ENCODE assay signal across 15 cellular contexts in genomic region chr3:127014536-127015281, GRCh38. TPM values are rescaled to one million over a fixed set of nuclear protein-coding genes. Genes with fewer than 3 reads are reported as not detected.
A peak's percentile ranks its signal among the peaks of the same experiment; 100 is the strongest.
DNase-seq lines count a peak whose midpoint lies in the region; ATAC-seq and TF ChIP-seq lines count a peak whose summit lies in the region.
"Had no signal": no experiment of that assay in that cellular context is flagged by ENCODE, and none has a peak within 500 bp of the region (broad histone marks: within the 10 kb centered on the region; RNA-seq: fewer than 3 reads in every experiment).

No MANE protein-coding gene starts in this region.

- in situ Hi-C loops in GM13976 (cut with MboI; ENCODE audit: low sequenced_read_pairs, unreplicated experiment) = no loop called here

- peaks cover 2% of the 10 kb centered on the region for H3K4me1 Mint-ChIP-seq in activated T-helper 2 cell treated with anti-CD3 and anti-CD28 coated beads, Interferon-gamma antibody, Interleukin-2, Interleukin-4, amounts not matched to agents 10 μg/mL and 5 μg/mL and 100 μg/mL, durations not matched to agents 14 hours and 24 hours and 36 hours (ENCODE audit: low read depth)
- H3K4me1 Mint-ChIP-seq: nephron had no signal

- H3K27me3 Mint-ChIP-seq in activated T-helper 2 cell treated with anti-CD3 and anti-CD28 coated beads, Interferon-gamma antibody, Interleukin-2, Interleukin-4, amounts not matched to agents 10 μg/mL and 5 μg/mL and 100 μg/mL, durations not matched to agents 14 hours and 24 hours and 36 hours (ENCODE audit: low read depth) = no peaks in the 10 kb centered on the region

- H3K36me3 Mint-ChIP-seq in activated T-helper 2 cell treated with anti-CD3 and anti-CD28 coated beads, Interferon-gamma antibody, Interleukin-2, Interleukin-4, amounts not matched to agents 10 μg/mL and 5 μg/mL and 100 μg/mL, durations not matched to agents 14 hours and 24 hours and 36 hours (ENCODE audit: low read depth) = no peaks in the 10 kb centered on the region

- ATAC-seq in GM21360 (IDR thresholded peaks at IDR 0.05; ENCODE audit: unreplicated experiment) (peak; percentile 34), HG03039 (IDR thresholded peaks at IDR 0.05; ENCODE audit: unreplicated experiment) (peak; percentile 31)
- ATAC-seq: heart right ventricle had no signal

- no peak for TF ChIP-seq CTCF in GM13976 (IDR thresholded peaks at IDR 0.05; ENCODE audit: borderline replicate concordance, control extremely low read depth, extremely low read depth, insufficient read depth, missing control alignments)

- H3K27ac ChIP-seq in cingulate gyrus (ENCODE audit: low read depth, low read length) = peak overlapping the region; percentile 29
- H3K27ac ChIP-seq: epithelial cell of prostate, heart right ventricle, RWPE1 had no signal

- DNase-seq in GM13976 (ENCODE audit: low spot score) = peak; percentile 80
- no peak for DNase-seq in activated CD4-positive, alpha-beta T cell treated with anti-CD3 and anti-CD28 coated beads for 1 hour
- no peak for DNase-seq in NCI-H1092 (lab: John Stamatoyannopoulos, UW)
- no peak for DNase-seq in CD1c-positive myeloid dendritic cell (ENCODE audit: extremely low spot score)
- no peak for DNase-seq in activated T-helper 2 cell treated with anti-CD3 and anti-CD28 coated beads, Interferon-gamma antibody, Interleukin-2, Interleukin-4, amounts not matched to agents 10 μg/mL and 5 μg/mL and 100 μg/mL, durations not matched to agents 14 hours and 24 hours and 36 hours (ENCODE audit: low spot score)
- DNase-seq: activated naive CD4-positive, alpha-beta T cell treated with anti-CD3 and anti-CD28 coated beads for 36 hours; DMS153; heart right ventricle; IMR-90 had no signal

- intact Hi-C loops in activated T-helper 2 cell treated with anti-CD3 and anti-CD28 coated beads, Interferon-gamma antibody, Interleukin-2, Interleukin-4, amounts not matched to agents 10 μg/mL and 5 μg/mL and 100 μg/mL, durations not matched to agents 14 hours and 24 hours and 36 hours (cut with micrococcal nuclease) = no loop called here

- no peak overlapping the region for H3K27ac Mint-ChIP-seq in activated T-helper 2 cell treated with anti-CD3 and anti-CD28 coated beads, Interferon-gamma antibody, Interleukin-2, Interleukin-4, amounts not matched to agents 10 μg/mL and 5 μg/mL and 100 μg/mL, durations not matched to agents 14 hours and 24 hours and 36 hours
- H3K27ac Mint-ChIP-seq: activated naive CD4-positive, alpha-beta T cell treated with anti-CD3 and anti-CD28 coated beads for 36 hours; nephron had no signal

- H3K4me3 Mint-ChIP-seq in activated T-helper 2 cell treated with anti-CD3 and anti-CD28 coated beads, Interferon-gamma antibody, Interleukin-2, Interleukin-4, amounts not matched to agents 10 μg/mL and 5 μg/mL and 100 μg/mL, durations not matched to agents 14 hours and 24 hours and 36 hours (ENCODE audit: low read depth) = no peak overlapping the region
- H3K4me3 Mint-ChIP-seq: activated naive CD4-positive, alpha-beta T cell treated with anti-CD3 and anti-CD28 coated beads for 36 hours; nephron had no signal

- no peaks in the 10 kb centered on the region for H3K9me3 Mint-ChIP-seq in activated T-helper 2 cell treated with anti-CD3 and anti-CD28 coated beads, Interferon-gamma antibody, Interleukin-2, Interleukin-4, amounts not matched to agents 10 μg/mL and 5 μg/mL and 100 μg/mL, durations not matched to agents 14 hours and 24 hours and 36 hours
- H3K9me3 Mint-ChIP-seq: activated naive CD4-positive, alpha-beta T cell treated with anti-CD3 and anti-CD28 coated beads for 36 hours; nephron had no signal

RNA-seq across cellular contexts. Expression of gene PLXNA1, which starts 31.8 kb away (rescaled TPM):
- total RNA-seq in activated T-helper 2 cell treated with anti-CD3 and anti-CD28 coated beads, Interferon-gamma antibody, Interleukin-2, Interleukin-4, amounts not matched to agents 10 μg/mL and 5 μg/mL and 100 μg/mL, durations not matched to agents 14 hours and 24 hours and 36 hours = 17.2 and 18.9 TPM in 2 replicates
